26 cellular contexts compared by ENCODE assay signal in the genomic region with DNA sequence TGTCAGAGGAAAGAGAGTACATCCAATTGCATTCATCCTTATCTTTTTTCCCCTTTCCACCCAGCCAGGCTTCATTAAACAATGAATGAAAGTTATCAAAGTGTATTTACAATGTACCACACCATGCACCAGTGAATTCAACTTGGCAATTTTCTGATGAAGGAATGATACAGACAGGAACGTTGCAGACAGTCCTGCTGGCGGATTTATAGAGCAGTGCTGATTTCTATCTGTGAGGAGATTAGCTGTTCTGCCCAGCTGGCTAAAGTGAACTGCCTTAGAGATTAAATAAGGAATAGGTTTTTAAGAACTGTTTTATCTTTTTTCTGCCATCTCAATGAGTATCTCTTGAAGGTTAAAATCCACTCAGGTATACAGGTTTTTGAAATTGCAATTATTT.
"Had no signal": no experiment of that assay in that cellular context is flagged by ENCODE, and none has a peak within 500 bp of the region (broad histone marks: within the 10 kb centered on the region; RNA-seq: fewer than 3 reads in every experiment).

No MANE protein-coding gene starts in this region.

- ATAC-seq: activated CD4-positive, CD25-positive, alpha-beta regulatory T cell treated with anti-CD3 and anti-CD28 coated beads, Interleukin-2, amount 50 U/mL, for 24 hours; body of pancreas; foreskin keratinocyte; heart right ventricle; left lung; natural killer cell; right cardiac atrium; stimulated activated naive B cell treated with anti-CD40 and anti-IgM and Interleukin-4, amounts not matched to agents 10 μg/mL and 1 μg/mL and 100 μg/mL, for 72 hours; upper lobe of right lung had no signal

- H3K27me3 ChIP-seq: body of pancreas, esophagus muscularis mucosa, foreskin keratinocyte, heart right ventricle, left lung, stomach, thyroid gland, upper lobe of right lung had no signal

- DNase-seq: activated CD4-positive, alpha-beta T cell treated with anti-CD3 and anti-CD28 coated beads for 48 hours; activated CD4-positive, alpha-beta T cell treated with anti-CD3 and anti-CD28 coated beads, Interleukin-2, amount 50 U/mL, for 48 hours; activated CD8-positive, alpha-beta memory T cell treated with anti-CD3 and anti-CD28 coated beads for 24 hours; activated effector memory CD4-positive, alpha-beta T cell treated with Interleukin-2 at 50 U/mL for 16 hours; activated naive CD4-positive, alpha-beta T cell treated with Interleukin-2 at 50 U/mL for 16 hours; aorta; body of pancreas; dermis blood vessel endothelial cell; effector CD4-positive, alpha-beta T cell; foreskin keratinocyte; heart right ventricle; kidney glomerular epithelial cell; left lung; mesendoderm; natural killer cell; right cardiac atrium; stimulated activated CD4-positive, alpha-beta T cell treated with anti-CD3 and anti-CD28 coated beads, Interleukin-15, amount 100 ng/mL, for 24 hours; stimulated activated CD4-positive, alpha-beta T cell treated with anti-CD3 and anti-CD28 coated beads, Interleukin-2, amount 100 ng/mL, for 24 hours; stimulated activated naive B cell treated with anti-CD40 and anti-IgM and Interleukin-4, amounts not matched to agents 10 μg/mL and 1 μg/mL and 100 μg/mL, for 72 hours; stomach; thyroid gland; upper lobe of right lung had no signal

- H3K36me3 ChIP-seq: esophagus muscularis mucosa, heart right ventricle, left lung, stomach, thyroid gland, upper lobe of right lung had no signal

- H3K4me3 ChIP-seq: body of pancreas, esophagus muscularis mucosa, heart right ventricle, left lung, lung, stomach, thyroid gland, upper lobe of right lung had no signal

- H3K27ac ChIP-seq: body of pancreas, esophagus muscularis mucosa, foreskin keratinocyte, heart right ventricle, left lung, stomach, thyroid gland, upper lobe of right lung had no signal

- FAIRE-seq: colon had no signal

- H3K9me3 ChIP-seq: body of pancreas, esophagus muscularis mucosa, left lung, thyroid gland, upper lobe of right lung had no signal

- H3K4me1 ChIP-seq: body of pancreas, esophagus muscularis mucosa, foreskin keratinocyte, heart right ventricle, left lung, stomach, thyroid gland, upper lobe of right lung had no signal
